9 cellular contexts compared by ENCODE assay signal in the genomic region with DNA sequence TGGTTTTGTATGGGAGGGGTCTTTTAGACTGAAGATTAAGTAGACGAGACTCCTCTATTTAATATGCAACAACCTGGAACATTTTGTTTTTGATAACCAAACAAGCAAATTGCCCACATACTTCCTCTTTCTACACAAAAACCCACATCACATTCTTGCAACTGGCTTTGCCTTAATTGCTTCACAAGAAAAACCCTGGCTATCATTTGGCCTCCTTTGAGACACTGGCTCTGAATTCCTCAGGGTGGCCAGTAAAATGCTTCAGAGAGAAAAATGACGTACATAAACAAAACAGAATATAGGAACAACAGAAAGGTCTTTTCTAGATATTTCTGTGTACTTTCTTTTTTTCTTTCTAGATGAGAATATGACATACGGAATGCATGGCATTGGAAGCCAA.
DNase-seq lines count a peak whose midpoint lies in the region; ATAC-seq and TF ChIP-seq lines count a peak whose summit lies in the region.
"Had no signal": no experiment of that assay in that cellular context is flagged by ENCODE, and none has a peak within 500 bp of the region (broad histone marks: within the 10 kb centered on the region; RNA-seq: fewer than 3 reads in every experiment).

No MANE protein-coding gene starts in this region.

- no peak for TF ChIP-seq CTCF in SK-N-SH (IDR thresholded peaks at IDR 0.05)
- no peak for TF ChIP-seq CTCF in smooth muscle cell (IDR thresholded peaks at IDR 0.05; ENCODE audit: borderline replicate concordance, insufficient read depth, poor library complexity, severe bottlenecking)

- no peaks in the 10 kb centered on the region for H3K9me2 ChIP-seq in SK-N-SH

- H3K27ac ChIP-seq in SK-N-SH (ENCODE audit: low read depth in 2 of 2, low read length in 1 of 2) (peak overlapping the region; percentile 4 to 96; a peak in 3 of 4 replicates), smooth muscle cell (ENCODE audit: low read depth) (peak overlapping the region; percentile 75)

- no peaks in the 10 kb centered on the region for H3K36me3 ChIP-seq in SK-N-SH (replicated peaks in 1 of 2; ENCODE audit: control insufficient read depth in 1 of 2, insufficient read depth in 2 of 2, low read length in 1 of 2)
- no peaks in the 10 kb centered on the region for H3K36me3 ChIP-seq in smooth muscle cell (ENCODE audit: low read depth)

- peak overlapping the region; percentile 35 for H2AFZ ChIP-seq in SK-N-SH (ENCODE audit: low read depth)
- peak overlapping the region; percentile 8 for H2AFZ ChIP-seq in smooth muscle cell (ENCODE audit: low read depth)

- TF ChIP-seq RAD21 in SK-N-SH (IDR thresholded peaks at IDR 0.05; ENCODE audit: low read length), result no peak

- H3K4me1 ChIP-seq in SK-N-SH (ENCODE audit: control insufficient read depth in 1 of 2, insufficient read depth in 2 of 2, low read depth in 1 of 2, low read length in 1 of 2) (peaks cover 7 to 29% of the 10 kb centered on the region in 2 experiments), smooth muscle cell (ENCODE audit: low read depth) (peaks cover 3% of the 10 kb centered on the region)

- TF ChIP-seq EP300 in SK-N-SH (IDR thresholded peaks at IDR 0.05; ENCODE audit: borderline replicate concordance in 1 of 2, low read depth in 1 of 2, low read length in 1 of 2), result no peak

- CTCF ChIA-PET in SK-N-SH (lab: Yijun Ruan, JAX), result interaction anchor here (0.8 kb wide), 1 partner anchor 16 kb away, joined by 3 read pairs; no protein-coding TSS in a partner anchor

- ATAC-seq in GM19467 (IDR thresholded peaks at IDR 0.05; ENCODE audit: unreplicated experiment), result no peak

- DNase-seq in GF-D8 (lab: John Stamatoyannopoulos, UW) (peak; percentile 48), SK-N-SH (no peak), fibroblast of peridontal ligament (ENCODE audit: extremely low read depth) (peak; percentile 87), smooth muscle cell (lab: John Stamatoyannopoulos, UW; ENCODE audit: unreplicated experiment) (no peak), DMS114 treated with DMSO at 0.1 percent for 48 hours (lab: John Stamatoyannopoulos, UW; ENCODE audit: unreplicated experiment) (no peak), cerebellar nuclear complex (lab: John Stamatoyannopoulos, UW) (no peak), NCI-H526 (lab: John Stamatoyannopoulos, UW) (no peak)
- DNase-seq: SHP77 had no signal

- H4K20me1 ChIP-seq in SK-N-SH (ENCODE audit: insufficient read depth), result no peaks in the 10 kb centered on the region
- H4K20me1 ChIP-seq in smooth muscle cell (ENCODE audit: low read depth), result no peaks in the 10 kb centered on the region

- H3K4me2 ChIP-seq in SK-N-SH (peak overlapping the region; percentile 51; the same call in 1 of the 2 replicates), smooth muscle cell (peak overlapping the region; percentile 39)

- H3K4me3 ChIP-seq in SK-N-SH (ENCODE audit: low read depth in 2 of 2, low read length in 1 of 2) (no peak overlapping the region), smooth muscle cell (no peak overlapping the region)

- H3K9ac ChIP-seq in SK-N-SH (peak overlapping the region; percentile 60), smooth muscle cell (ENCODE audit: low read depth) (peak overlapping the region; percentile 3)

- POLR2A ChIA-PET in SK-N-SH (lab: Yijun Ruan, JAX), result no interaction called here

- H3K79me2 ChIP-seq in SK-N-SH (ENCODE audit: insufficient read depth) (no peaks in the 10 kb centered on the region), smooth muscle cell (ENCODE audit: low read depth) (no peaks in the 10 kb centered on the region)

- 74% methylated on average over 3 of the region's 3 CpGs for WGBS in SK-N-SH (ENCODE audit: low lambda C conversion rate)
- 51% methylated on average over 3 of the region's 3 CpGs for WGBS in smooth muscle cell (ENCODE audit: low lambda C conversion rate)

- H3K9me3 ChIP-seq in SK-N-SH (no peaks in the 10 kb centered on the region), smooth muscle cell (replicated peaks; ENCODE audit: low read depth) (no peaks in the 10 kb centered on the region)

- H3K27me3 ChIP-seq in SK-N-SH (ENCODE audit: insufficient read depth) (no peaks in the 10 kb centered on the region), smooth muscle cell (ENCODE audit: low read depth) (no peaks in the 10 kb centered on the region)

- peaks cover 17% of the 10 kb centered on the region for H3F3A ChIP-seq in SK-N-SH (replicated peaks; ENCODE audit: insufficient read depth)
- no peaks in the 10 kb centered on the region for H3F3A ChIP-seq in smooth muscle cell (ENCODE audit: low read depth)

TF ChIP-seq in SK-N-SH, 30 proteins besides CTCF, POLR2A, EP300 and RAD21:
- TF ChIP-seq SMC3 (IDR thresholded peaks at IDR 0.05; ENCODE audit: low read depth, low read length), result no peak
- TF ChIP-seq ELF1 (IDR thresholded peaks at IDR 0.05), result no peak

Comparison
In these comparisons a context has a peak if more than half of its experiments do, and no peak if none do; other contexts are left out.
1. DNase-seq: peak in GF-D8 (single experiment) and fibroblast of peridontal ligament (single experiment); none in SK-N-SH (single experiment), smooth muscle cell (single experiment), DMS114 treated with DMSO at 0.1 percent for 48 hours (single experiment), cerebellar nuclear complex (0 of 2) and NCI-H526 (0 of 2).